In genomic region chr4:89324671-89325070, GRCh38 we compare ENCODE assay signal across 8 cellular contexts. TPM values are rescaled to one million over a fixed set of nuclear protein-coding genes. Genes with fewer than 3 reads are reported as not detected.
A peak's percentile ranks its signal among the peaks of the same experiment; 100 is the strongest.
DNase-seq lines count a peak whose midpoint lies in the region; ATAC-seq and TF ChIP-seq lines count a peak whose summit lies in the region.

No MANE protein-coding gene starts in this region.

- no peaks in the 10 kb centered on the region for H3K9me3 ChIP-seq in lower lobe of right lung

- H3K36me3 ChIP-seq in lower lobe of right lung: no peaks in the 10 kb centered on the region

- DNase-seq in OCI-M1 (lab: John Stamatoyannopoulos, UW): peak; percentile 91
- DNase-seq in lower lobe of right lung: no peak
- DNase-seq in NCI-H1417 (lab: John Stamatoyannopoulos, UW): no peak
- no peak for DNase-seq in iPS-NIHi11 (ENCODE audit: low spot score)
- no peak for DNase-seq in NK-92 treated with Interleukin-12 subunit alpha and Interleukin-12 subunit beta, amount 100 ng/mL, for 24 hours (lab: John Stamatoyannopoulos, UW)
- DNase-seq in posterior vena cava (ENCODE audit: low spot score): no peak

- no peaks in the 10 kb centered on the region for H3K4me1 ChIP-seq in lower lobe of right lung

- peak; percentile 85 for ATAC-seq in GM18870 (IDR thresholded peaks at IDR 0.05; ENCODE audit: unreplicated experiment)
- peak; percentile 73 for ATAC-seq in HG02798 (IDR thresholded peaks at IDR 0.05; ENCODE audit: poor library complexity, unreplicated experiment)
- peak; percentile 83 to 95 for ATAC-seq in lower lobe of right lung

- H3K27ac ChIP-seq in lower lobe of right lung: no peak overlapping the region

- H3K27me3 ChIP-seq in lower lobe of right lung (ENCODE audit: low read depth): no peaks in the 10 kb centered on the region

- TF ChIP-seq CTCF in lower lobe of right lung (IDR thresholded peaks at IDR 0.05): no peak

- intact Hi-C loops in lower lobe of right lung (cut with DNase I) (no loop called here), posterior vena cava (cut with DNase I) (no loop called here)

- no peak overlapping the region for H3K4me3 ChIP-seq in lower lobe of right lung

RNA-seq across cellular contexts. Expression of gene GPRIN3, which starts 17.1 kb away (rescaled TPM):
- total RNA-seq in lower lobe of right lung (34.2 TPM), posterior vena cava (1 to 10 TPM; 3.5 to 5.4 TPM)
